In the genomic region with DNA sequence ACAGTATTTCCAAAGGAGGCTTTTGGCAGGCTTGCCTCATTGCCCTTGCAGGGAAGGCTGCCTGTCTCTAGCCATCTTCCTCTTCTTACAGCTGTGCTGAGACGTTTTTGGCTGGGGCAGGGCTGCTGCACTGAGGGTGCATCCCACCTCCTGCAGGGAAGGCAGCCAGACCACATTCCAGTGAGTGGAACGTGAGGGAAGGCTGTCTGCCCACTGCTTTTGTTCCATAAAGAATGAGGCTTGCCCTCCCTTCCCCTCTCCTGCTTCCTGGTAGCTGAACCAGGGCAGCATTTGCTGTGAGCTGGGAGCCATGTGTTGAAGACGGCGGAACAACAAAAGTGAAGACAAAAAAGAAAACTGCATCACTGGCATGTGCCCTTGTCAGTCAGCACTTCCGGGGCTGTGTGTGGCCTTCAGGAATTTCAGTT, we compare ENCODE assay signal across 8 cellular contexts. TPM values are rescaled to one million over a fixed set of nuclear protein-coding genes. Genes with fewer than 3 reads are reported as not detected.
DNase-seq lines count a peak whose midpoint lies in the region; ATAC-seq and TF ChIP-seq lines count a peak whose summit lies in the region.

No MANE protein-coding gene starts in this region.

- no peak for TF ChIP-seq POLR2A in ovary (IDR thresholded peaks at IDR 0.05)

- intact Hi-C loops in CD8-positive, alpha-beta T cell (cut with DNase I, micrococcal nuclease) = loop anchor here (2.0 to 10.0 kb wide), 9 partner anchors 17 to 399 kb away; a partner anchor contains a TSS
- intact Hi-C loops in ovary (cut with DNase I) = loop anchor here (5.0 to 10.0 kb wide), 5 partner anchors 46 to 399 kb away; a partner anchor contains a TSS

- H3K36me3 Mint-ChIP-seq in CD8-positive, alpha-beta T cell = peaks cover 26% of the 10 kb centered on the region
- no peaks in the 10 kb centered on the region for H3K36me3 Mint-ChIP-seq in T-cell

- no peak overlapping the region for H3K4me3 Mint-ChIP-seq in CD8-positive, alpha-beta T cell
- peak overlapping the region in 1 of 3 donors; percentile 28 for H3K4me3 Mint-ChIP-seq in T-cell

- no peaks in the 10 kb centered on the region for H3K27me3 ChIP-seq in CD8-positive, alpha-beta T cell (ENCODE audit: insufficient read depth, low read length)
- no peaks in the 10 kb centered on the region for H3K27me3 ChIP-seq in ovary

- peak in 1 of 7 experiments; percentile 46 for DNase-seq in CD8-positive, alpha-beta T cell
- DNase-seq in T-cell (no peak), fibroblast of villous mesenchyme (ENCODE audit: low read depth) (peak; percentile 33), ovary (peak in 4 of 5 donors; percentile 51 to 72 (median 63)), DMS153 treated with DMSO at 0.1 percent for 48 hours (lab: John Stamatoyannopoulos, UW; ENCODE audit: unreplicated experiment) (no peak), SW 1271 (lab: John Stamatoyannopoulos, UW) (no peak)

- H3K27me3 Mint-ChIP-seq in CD8-positive, alpha-beta T cell (ENCODE audit: low read depth) = no peaks in the 10 kb centered on the region
- H3K27me3 Mint-ChIP-seq in T-cell = no peaks in the 10 kb centered on the region

- CTCF ChIA-PET in CD8-positive, alpha-beta T cell (lab: Charles Lee) = interaction anchor here (0.8 to 2.3 kb wide), 4 partner anchors 17 to 81 kb away, joined by 3 to 12 read pairs (median 4); a partner anchor contains a TSS
- CTCF ChIA-PET in T-cell (lab: Charles Lee) = no interaction called here

- peaks cover 50% of the 10 kb centered on the region for H3K4me1 Mint-ChIP-seq in CD8-positive, alpha-beta T cell (ENCODE audit: low read depth)
- H3K4me1 Mint-ChIP-seq in T-cell = peaks cover 36 to 47% (median 40%) of the 10 kb centered on the region in 3 donors

- no peak overlapping the region for H3K4me3 ChIP-seq in CD8-positive, alpha-beta T cell (ENCODE audit: low read depth, low read length)
- H3K4me3 ChIP-seq in fibroblast of villous mesenchyme (ENCODE audit: low read depth, low read length) (no peak overlapping the region), ovary (no peak overlapping the region)

- H3K36me3 ChIP-seq in CD8-positive, alpha-beta T cell (ENCODE audit: insufficient read depth, low read length) = peaks cover 14% of the 10 kb centered on the region
- no peaks in the 10 kb centered on the region for H3K36me3 ChIP-seq in ovary

- TF ChIP-seq EP300 in ovary (IDR thresholded peaks at IDR 0.05) = no peak

- no peak for TF ChIP-seq CTCF in CD8-positive, alpha-beta T cell (IDR thresholded peaks at IDR 0.05)
- no peak for TF ChIP-seq CTCF in fibroblast of villous mesenchyme (IDR thresholded peaks at IDR 0.05; ENCODE audit: insufficient read depth, low read depth, low read length)
- TF ChIP-seq CTCF in ovary (IDR thresholded peaks at IDR 0.05) = no peak

- 2 to 6% (median 5%) methylated on average over 5 of the region's 5 CpGs for WGBS in ovary, 3 donors

- H3K4me1 ChIP-seq in CD8-positive, alpha-beta T cell (ENCODE audit: insufficient read depth, low read length) = peaks cover under 1% of the 10 kb centered on the region
- peaks cover 39% of the 10 kb centered on the region for H3K4me1 ChIP-seq in ovary (ENCODE audit: insufficient read depth)

- POLR2A ChIA-PET in CD8-positive, alpha-beta T cell (lab: Charles Lee) = interaction anchor here (1.9 kb wide), 1 partner anchor 45 kb away, joined by 15 read pairs; no protein-coding TSS in a partner anchor
- POLR2A ChIA-PET in T-cell (lab: Charles Lee) = no interaction called here

- H3K9me3 ChIP-seq in CD8-positive, alpha-beta T cell (ENCODE audit: low read length) = no peaks in the 10 kb centered on the region
- no peaks in the 10 kb centered on the region for H3K9me3 ChIP-seq in ovary

- no peak for ATAC-seq in CD8-positive, alpha-beta T cell
- ATAC-seq in T-cell (replicated peaks in 1 of 4) = no peak
- ATAC-seq in GM21717 (IDR thresholded peaks at IDR 0.05; ENCODE audit: unreplicated experiment) = no peak
- no peak for ATAC-seq in GM21737 (IDR thresholded peaks at IDR 0.05; ENCODE audit: unreplicated experiment)

- no peak overlapping the region for H3K27ac ChIP-seq in CD8-positive, alpha-beta T cell (ENCODE audit: low read depth, low read length)
- peak overlapping the region; percentile 50 to 93 for H3K27ac ChIP-seq in ovary

- H3K9me3 Mint-ChIP-seq in CD8-positive, alpha-beta T cell = no peaks in the 10 kb centered on the region
- no peaks in the 10 kb centered on the region for H3K9me3 Mint-ChIP-seq in T-cell

- H3K27ac Mint-ChIP-seq in CD8-positive, alpha-beta T cell = peak overlapping the region; percentile 82
- H3K27ac Mint-ChIP-seq in T-cell = peak overlapping the region; percentile 9 to 83

RNA-seq across cellular contexts. Expression of a gene that starts 16.8 kb away (rescaled TPM):
- total RNA-seq in CD8-positive, alpha-beta T cell = 10 to 100 TPM; 43.5 to 47.5 TPM
- total RNA-seq in T-cell (100 to 1,000 TPM in 3 of 5 donors, 10 to 100 TPM in 2; 83.1 to 198 (median 145) TPM), fibroblast of villous mesenchyme (98.6 and 104 TPM in 2 replicates), ovary (100 to 1,000 TPM in 5 of 7 donors, 10 to 100 TPM in 2; 84.0 to 154 (median 131) TPM)
- polyA plus RNA-seq in ovary = 100 to 1,000 TPM in 1 of 2 donors, 10 to 100 TPM in 1; 66.6 to 128 TPM

RNA-seq across cellular contexts. Expression of a gene that starts 46.0 kb away (rescaled TPM):
- not detected for total RNA-seq in CD8-positive, alpha-beta T cell
- total RNA-seq in T-cell = not detected
- not detected in 2 replicates for total RNA-seq in fibroblast of villous mesenchyme
- total RNA-seq in ovary = not detected
- polyA plus RNA-seq in ovary = not detected

Comparison
In these comparisons a context has a peak if more than half of its experiments do, and no peak if none do; other contexts are left out.
1. DNase-seq: peak in fibroblast of villous mesenchyme (single experiment) and ovary (4 of 5); none in T-cell (0 of 34), DMS153 treated with DMSO at 0.1 percent for 48 hours (single experiment) and SW 1271 (0 of 2).